In the genomic region with DNA sequence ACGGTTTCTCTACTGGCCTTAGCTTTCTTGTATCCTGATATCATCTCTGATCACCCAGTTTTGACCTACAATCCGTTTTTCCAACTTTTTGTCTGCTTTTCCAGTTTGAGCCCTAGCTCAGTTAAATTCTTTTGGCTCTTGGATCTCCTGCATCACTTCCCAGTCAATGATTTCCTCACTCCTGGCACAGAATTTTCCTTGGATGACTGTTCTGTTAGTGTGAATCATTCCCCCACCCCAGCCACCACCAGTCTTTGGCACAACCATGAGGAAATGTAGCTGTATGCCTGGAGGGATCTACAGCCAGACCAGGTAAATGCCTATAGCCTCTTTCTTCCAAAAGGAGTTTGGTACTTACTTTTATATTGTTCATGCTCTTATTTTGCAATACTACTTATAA, we compare ENCODE assay signal across 11 cellular contexts.
DNase-seq lines count a peak whose midpoint lies in the region; ATAC-seq and TF ChIP-seq lines count a peak whose summit lies in the region.
"Had no signal": no experiment of that assay in that cellular context is flagged by ENCODE, and none has a peak within 500 bp of the region (broad histone marks: within the 10 kb centered on the region; RNA-seq: fewer than 3 reads in every experiment).

No MANE protein-coding gene starts in this region.

- H3K79me1 ChIP-seq in H9 (ENCODE audit: insufficient read depth, low read depth, low read length, poor library complexity, severe bottlenecking), result no peaks in the 10 kb centered on the region

- H3K9ac ChIP-seq in H9 (ENCODE audit: extremely low read depth, insufficient read length, low read length), result no peak overlapping the region

- peaks cover 2 to 8% of the 10 kb centered on the region in 2 experiments; a peak in 3 of 4 replicates for H3K4me1 Mint-ChIP-seq in H9

- H2BK15ac ChIP-seq in H9 (ENCODE audit: low read depth, low read length), result no peak overlapping the region

- H3K27me3 ChIP-seq in adrenal gland (no peaks in the 10 kb centered on the region), gastrocnemius medialis (no peaks in the 10 kb centered on the region), H9 (ENCODE audit: insufficient read depth, low read length) (no peaks in the 10 kb centered on the region)
- H3K27me3 ChIP-seq: breast epithelium had no signal

- H3K9me3 ChIP-seq in adrenal gland (replicated peaks in 1 of 3) (no peaks in the 10 kb centered on the region), gastrocnemius medialis (no peaks in the 10 kb centered on the region), H9 (ENCODE audit: control insufficient read depth, low read depth, low read length) (no peaks in the 10 kb centered on the region)
- H3K9me3 ChIP-seq: breast epithelium, HAP-1 had no signal

- no peak overlapping the region for H2BK120ac ChIP-seq in H9 (ENCODE audit: low read depth, low read length, poor library complexity, severe bottlenecking)

- no peaks in the 10 kb centered on the region for H3K36me3 ChIP-seq in adrenal gland (replicated peaks in 1 of 2)
- H3K36me3 ChIP-seq in gastrocnemius medialis, result no peaks in the 10 kb centered on the region
- H3K36me3 ChIP-seq: breast epithelium, HAP-1 had no signal

- no peak overlapping the region for H3K27ac Mint-ChIP-seq in H9

- DNase-seq in GM04503 (ENCODE audit: low read depth), result peak; percentile 88
- DNase-seq in adrenal gland, result peak in 6 of 7 donors; percentile 28 to 68 (median 50)
- no peak for DNase-seq in Right ventricle myocardium superior
- peak; percentile 49 to 59 for DNase-seq in gastrocnemius medialis
- DNase-seq in DMS153 (lab: John Stamatoyannopoulos, UW), result no peak
- DNase-seq in H9, result no peak
- DNase-seq: NCI-H2081 had no signal

- H3K4me1 ChIP-seq in adrenal gland (replicated peaks in 1 of 2) (no peaks in the 10 kb centered on the region), gastrocnemius medialis (no peaks in the 10 kb centered on the region), H9 (ENCODE audit: insufficient read depth, low read length) (no peaks in the 10 kb centered on the region)
- H3K4me1 ChIP-seq: breast epithelium, HAP-1 had no signal

- H2AFZ ChIP-seq in H9 (ENCODE audit: low read length), result no peak overlapping the region

- H3K14ac ChIP-seq in H9 (ENCODE audit: insufficient read depth, low read length), result no peak overlapping the region

- H3K4me3 ChIP-seq in adrenal gland (no peak overlapping the region), gastrocnemius medialis (no peak overlapping the region)
- H3K4me3 ChIP-seq: breast epithelium, HAP-1 had no signal

- in situ Hi-C loops in gastrocnemius medialis (cut with MboI; ENCODE audit: low sequenced_read_pairs in 4 of 4), result no loop called here

- H2BK20ac ChIP-seq in H9 (ENCODE audit: low read depth, low read length, poor library complexity, severe bottlenecking), result no peak overlapping the region

- H4K8ac ChIP-seq in H9 (replicated peaks; ENCODE audit: insufficient read length, low read depth, low read length), result no peak overlapping the region

- no peak overlapping the region for H3K4me2 ChIP-seq in H9 (ENCODE audit: insufficient read depth, insufficient read length, low read length)

- 38 to 54% (median 45%) methylated on average over 2 of the region's 2 CpGs for WGBS in adrenal gland, 4 donors
- no CpG with 5 or more reads among the region's 2 CpGs for WGBS in H9 (ENCODE audit: extremely low coverage, insufficient read length, low lambda C conversion rate)

- no peak overlapping the region for H3K56ac ChIP-seq in H9 (ENCODE audit: insufficient read length, low read depth, low read length)

- H3K36me3 Mint-ChIP-seq in H9 (ENCODE audit: insufficient read depth in 1 of 3, low read depth in 3 of 3), result no peaks in the 10 kb centered on the region

- TF ChIP-seq POLR2A in adrenal gland (IDR thresholded peaks at IDR 0.05) (no peak), gastrocnemius medialis (IDR thresholded peaks at IDR 0.05) (no peak)

- no peaks in the 10 kb centered on the region for H4K20me1 ChIP-seq in H9 (ENCODE audit: control insufficient read depth, insufficient read depth, insufficient read length)

- no peak overlapping the region for H3T11ph ChIP-seq in H9 (ENCODE audit: low read length)

- no peak for TF ChIP-seq CTCF in adrenal gland (IDR thresholded peaks at IDR 0.05)
- no peak for TF ChIP-seq CTCF in gastrocnemius medialis (IDR thresholded peaks at IDR 0.05 in 4 of 5, conservative IDR thresholded peaks at IDR 0.05 in 1 of 5)
- no peak for TF ChIP-seq CTCF in H9 (conservative IDR thresholded peaks at IDR 0.05)

- H2AK5ac ChIP-seq in H9 (ENCODE audit: insufficient read length, low read length), result no peak overlapping the region

- H3K23me2 ChIP-seq in H9 (ENCODE audit: insufficient read length, low read depth, low read length, poor library complexity, severe bottlenecking), result no peaks in the 10 kb centered on the region

- no peak overlapping the region for H3K4ac ChIP-seq in H9 (ENCODE audit: low read depth, low read length)

- no peaks in the 10 kb centered on the region for H3K79me2 ChIP-seq in H9 (ENCODE audit: insufficient read depth, low read length)

- no peak overlapping the region for H2BK5ac ChIP-seq in H9 (ENCODE audit: insufficient read length, low read length)

- intact Hi-C loops in adrenal gland (cut with DNase I), result no loop called here
- intact Hi-C loops in Right ventricle myocardium superior (cut with DNase I), result no loop called here
- intact Hi-C loops in gastrocnemius medialis (cut with DNase I; ENCODE audit: low total_unique reads), result no loop called here

- no peak overlapping the region for H3K18ac ChIP-seq in H9 (ENCODE audit: insufficient read length, low read depth, low read length)

- no peak overlapping the region for H3K27ac ChIP-seq in adrenal gland
- peak overlapping the region in 2 of 4 donors; percentile 3 to 36 for H3K27ac ChIP-seq in gastrocnemius medialis
- H3K27ac ChIP-seq in H9 (ENCODE audit: insufficient read length, low read depth, low read length), result no peak overlapping the region

- H2BK12ac ChIP-seq in H9 (ENCODE audit: insufficient read length, low read depth, low read length), result no peak overlapping the region

- H4K91ac ChIP-seq in H9 (ENCODE audit: insufficient read length, low read depth, low read length), result no peak overlapping the region

- H3K27me3 Mint-ChIP-seq in H9 (ENCODE audit: low read depth), result peaks cover 4% of the 10 kb centered on the region

- peak; percentile 95 for ATAC-seq in Right ventricle myocardium superior (ENCODE audit: poor library complexity)
- peak; percentile 74 to 84 for ATAC-seq in gastrocnemius medialis
- no peak for ATAC-seq in GM18498 (IDR thresholded peaks at IDR 0.05; ENCODE audit: unreplicated experiment)
- ATAC-seq in GM21528 (IDR thresholded peaks at IDR 0.05; ENCODE audit: low FRiP score, unreplicated experiment), result no peak

- no peak overlapping the region for H3K23ac ChIP-seq in H9 (ENCODE audit: insufficient read length, low read depth, low read length)

- H3K4me3 Mint-ChIP-seq in H9, result no peak overlapping the region

- no peaks in the 10 kb centered on the region for H3K9me3 Mint-ChIP-seq in H9

- H4K5ac ChIP-seq in H9 (ENCODE audit: insufficient read length, low read depth, low read length), result no peak overlapping the region

Comparison
In these comparisons a context has a peak if more than half of its experiments do, and no peak if none do; other contexts are left out.
1. DNase-seq: peak in GM04503 (single experiment), adrenal gland (6 of 7) and gastrocnemius medialis (2 of 2); none in Right ventricle myocardium superior (single experiment), DMS153 (single experiment) and H9 (single experiment).
2. ATAC-seq: peak in Right ventricle myocardium superior (single experiment) and gastrocnemius medialis (2 of 2); none in GM18498 (single experiment) and GM21528 (single experiment).